1 cellular context compared by ENCODE assay signal in the genomic region with DNA sequence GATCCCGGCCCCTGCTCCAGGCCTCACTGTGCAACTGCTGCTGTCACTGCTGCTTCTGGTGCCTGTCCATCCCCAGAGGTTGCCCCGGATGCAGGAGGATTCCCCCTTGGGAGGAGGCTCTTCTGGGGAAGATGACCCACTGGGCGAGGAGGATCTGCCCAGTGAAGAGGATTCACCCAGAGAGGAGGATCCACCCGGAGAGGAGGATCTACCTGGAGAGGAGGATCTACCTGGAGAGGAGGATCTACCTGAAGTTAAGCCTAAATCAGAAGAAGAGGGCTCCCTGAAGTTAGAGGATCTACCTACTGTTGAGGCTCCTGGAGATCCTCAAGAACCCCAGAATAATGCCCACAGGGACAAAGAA.
TF ChIP-seq lines count a peak whose summit lies in the region.

No MANE protein-coding gene starts in this region.

TF ChIP-seq in WTC11, 78 proteins besides CTCF, POLR2A, EP300 and RAD21:
- TF ChIP-seq, protein P1, sequence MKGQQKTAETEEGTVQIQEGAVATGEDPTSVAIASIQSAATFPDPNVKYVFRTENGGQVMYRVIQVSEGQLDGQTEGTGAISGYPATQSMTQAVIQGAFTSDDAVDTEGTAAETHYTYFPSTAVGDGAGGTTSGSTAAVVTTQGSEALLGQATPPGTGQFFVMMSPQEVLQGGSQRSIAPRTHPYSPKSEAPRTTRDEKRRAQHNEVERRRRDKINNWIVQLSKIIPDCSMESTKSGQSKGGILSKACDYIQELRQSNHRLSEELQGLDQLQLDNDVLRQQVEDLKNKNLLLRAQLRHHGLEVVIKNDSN (CRISPR knock-in tag; IDR thresholded peaks at IDR 0.05), result no peak
- TF ChIP-seq PREB (CRISPR knock-in tag; IDR thresholded peaks at IDR 0.05; ENCODE audit: borderline replicate concordance) (no peak), GRHL2 (CRISPR knock-in tag; IDR thresholded peaks at IDR 0.05; ENCODE audit: insufficient replicate concordance, severe bottlenecking) (no peak), RELA (CRISPR knock-in tag; IDR thresholded peaks at IDR 0.05; ENCODE audit: borderline replicate concordance) (no peak), CBFB (CRISPR knock-in tag; IDR thresholded peaks at IDR 0.05; ENCODE audit: low read depth) (no peak), NFYB (CRISPR knock-in tag; conservative IDR thresholded peaks at IDR 0.05; ENCODE audit: low read depth) (no peak), ELF4 (CRISPR knock-in tag; IDR thresholded peaks at IDR 0.05; ENCODE audit: low read depth) (no peak), ESRRA (CRISPR knock-in tag; IDR thresholded peaks at IDR 0.05; ENCODE audit: borderline replicate concordance) (no peak), ATF1 (CRISPR knock-in tag; IDR thresholded peaks at IDR 0.05) (no peak)
- TF ChIP-seq, protein P2, sequence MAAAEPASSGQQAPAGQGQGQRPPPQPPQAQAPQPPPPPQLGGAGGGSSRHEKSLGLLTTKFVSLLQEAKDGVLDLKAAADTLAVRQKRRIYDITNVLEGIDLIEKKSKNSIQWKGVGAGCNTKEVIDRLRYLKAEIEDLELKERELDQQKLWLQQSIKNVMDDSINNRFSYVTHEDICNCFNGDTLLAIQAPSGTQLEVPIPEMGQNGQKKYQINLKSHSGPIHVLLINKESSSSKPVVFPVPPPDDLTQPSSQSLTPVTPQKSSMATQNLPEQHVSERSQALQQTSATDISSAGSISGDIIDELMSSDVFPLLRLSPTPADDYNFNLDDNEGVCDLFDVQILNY (CRISPR knock-in tag; IDR thresholded peaks at IDR 0.05), result no peak
